In the genomic region with DNA sequence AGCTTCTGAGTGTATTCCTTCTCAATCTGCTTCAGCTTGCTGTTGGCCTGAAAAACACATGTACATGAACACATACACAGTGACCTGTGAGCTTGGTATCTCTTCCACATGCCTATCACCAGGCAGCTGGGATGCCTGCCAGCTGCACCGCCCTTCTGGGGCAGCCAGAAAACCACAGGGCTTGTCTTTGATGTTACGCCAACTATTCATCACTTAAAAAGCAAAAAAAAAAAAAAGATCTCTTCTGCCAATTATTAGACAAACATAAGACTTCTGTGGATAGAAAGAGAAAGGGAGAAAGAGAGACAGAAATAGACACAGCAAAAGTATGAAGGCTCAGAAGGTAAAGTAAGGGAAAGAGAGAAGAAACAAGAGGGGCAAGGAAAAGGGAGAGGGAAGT, we compare ENCODE assay signal across 8 cellular contexts.
DNase-seq lines count a peak whose midpoint lies in the region; ATAC-seq and TF ChIP-seq lines count a peak whose summit lies in the region.
"Had no signal": no experiment of that assay in that cellular context is flagged by ENCODE, and none has a peak within 500 bp of the region (broad histone marks: within the 10 kb centered on the region; RNA-seq: fewer than 3 reads in every experiment).

No MANE protein-coding gene starts in this region.

- H3K27ac Mint-ChIP-seq in glutamatergic neuron (ENCODE audit: unreplicated experiment), result no peak overlapping the region
- H3K27ac Mint-ChIP-seq: activated B cell treated with CpG ODN at 0.5 μM for 24 hours had no signal

- H3K9me2 ChIP-seq in GM23248 (ENCODE audit: insufficient read depth), result no peaks in the 10 kb centered on the region

- peaks cover 15% of the 10 kb centered on the region for H3K4me1 ChIP-seq in GM23248 (ENCODE audit: insufficient read depth)
- peaks cover 9 to 47% (median 12%) of the 10 kb centered on the region in 3 donors for H3K4me1 ChIP-seq in gastroesophageal sphincter

- H3K4me1 Mint-ChIP-seq in activated T-cell treated with anti-CD3 and anti-CD28 coated beads, Interleukin-2, amount 50 U/mL, for 4 hours (ENCODE audit: low read depth), result peaks cover 26% of the 10 kb centered on the region
- H3K4me1 Mint-ChIP-seq in glutamatergic neuron (ENCODE audit: low read depth, unreplicated experiment), result no peaks in the 10 kb centered on the region
- H3K4me1 Mint-ChIP-seq: activated B cell treated with CpG ODN at 0.5 μM for 24 hours had no signal

- TF ChIP-seq CTCF in gastroesophageal sphincter (IDR thresholded peaks at IDR 0.05) (no peak), glutamatergic neuron (IDR thresholded peaks at IDR 0.05; ENCODE audit: partially characterized antibody, unreplicated experiment) (no peak)

- no peaks in the 10 kb centered on the region for H3F3A ChIP-seq in GM23248 (ENCODE audit: insufficient read depth)

- peak overlapping the region; percentile 7 for H3K4me3 Mint-ChIP-seq in activated T-cell treated with anti-CD3 and anti-CD28 coated beads, Interleukin-2, amount 50 U/mL, for 4 hours
- no peak overlapping the region for H3K4me3 Mint-ChIP-seq in glutamatergic neuron (ENCODE audit: unreplicated experiment)
- H3K4me3 Mint-ChIP-seq: activated B cell treated with CpG ODN at 0.5 μM for 24 hours had no signal

- DNase-seq in GM23248 (peak; percentile 91), NCI-H510A treated with DMSO at 0.1 percent for 48 hours (lab: John Stamatoyannopoulos, UW) (peak; percentile 80), glutamatergic neuron (no peak)
- peak; percentile 22 for DNase-seq in activated T-cell treated with anti-CD3 and anti-CD28 coated beads, Interleukin-2, amount 50 U/mL, for 4 hours
- DNase-seq in stimulated activated CD4-positive, alpha-beta T cell treated with anti-CD3 and anti-CD28 coated beads, Interleukin-15, amount 100 ng/mL, for 1 hour (ENCODE audit: low read depth in 1 of 2, low spot score in 1 of 2), result peak; percentile 12
- DNase-seq: activated B cell treated with CpG ODN at 0.5 μM for 24 hours had no signal

- H3K9me3 ChIP-seq in GM23248 (ENCODE audit: low read depth) (no peaks in the 10 kb centered on the region), gastroesophageal sphincter (no peaks in the 10 kb centered on the region)

- no peaks in the 10 kb centered on the region for H4K20me1 ChIP-seq in GM23248 (ENCODE audit: insufficient read depth)

- H3K27me3 ChIP-seq in GM23248 (replicated peaks; ENCODE audit: insufficient read depth), result no peaks in the 10 kb centered on the region
- H3K27me3 ChIP-seq in gastroesophageal sphincter, result no peaks in the 10 kb centered on the region

- peaks cover 2% of the 10 kb centered on the region for H3K27me3 Mint-ChIP-seq in activated T-cell treated with anti-CD3 and anti-CD28 coated beads, Interleukin-2, amount 50 U/mL, for 4 hours (ENCODE audit: low read depth)
- no peaks in the 10 kb centered on the region for H3K27me3 Mint-ChIP-seq in glutamatergic neuron (ENCODE audit: unreplicated experiment)
- H3K27me3 Mint-ChIP-seq: activated B cell treated with CpG ODN at 0.5 μM for 24 hours had no signal

- H3K36me3 ChIP-seq in GM23248 (ENCODE audit: low read depth) (no peaks in the 10 kb centered on the region), gastroesophageal sphincter (no peaks in the 10 kb centered on the region)

- H3K27ac ChIP-seq in GM23248 (no peak overlapping the region), gastroesophageal sphincter (peak overlapping the region in 3 of 4 donors; percentile 40 to 61 (median 50))

- H3K9ac ChIP-seq in GM23248, result no peak overlapping the region

- no peaks in the 10 kb centered on the region for H3K9me3 Mint-ChIP-seq in activated T-cell treated with anti-CD3 and anti-CD28 coated beads, Interleukin-2, amount 50 U/mL, for 4 hours
- H3K9me3 Mint-ChIP-seq in glutamatergic neuron (ENCODE audit: unreplicated experiment), result no peaks in the 10 kb centered on the region
- H3K9me3 Mint-ChIP-seq: activated B cell treated with CpG ODN at 0.5 μM for 24 hours had no signal

- ATAC-seq in activated T-cell treated with anti-CD3 and anti-CD28 coated beads, Interleukin-2, amount 50 U/mL, for 4 hours, result peak; percentile 67 to 89
- ATAC-seq in gastroesophageal sphincter (peak; percentile 71), HG02885 (IDR thresholded peaks at IDR 0.05; ENCODE audit: poor library complexity, unreplicated experiment) (no peak)

- peak overlapping the region; percentile 36 for H3K4me2 ChIP-seq in GM23248 (ENCODE audit: unreplicated experiment)

- H3K79me2 ChIP-seq in GM23248 (ENCODE audit: insufficient read depth), result no peaks in the 10 kb centered on the region

- H2AFZ ChIP-seq in GM23248, result no peak overlapping the region

- no peak for TF ChIP-seq EP300 in gastroesophageal sphincter (IDR thresholded peaks at IDR 0.05)

- 0 to 1% methylated on average over 2 of the region's 2 CpGs for WGBS in GM23248 (ENCODE audit: low coverage in 1 of 2, low lambda C conversion rate in 2 of 2, missing lambda C conversion rate in 2 of 2), 2 experiments
- 14 to 45% methylated on average over 2 of the region's 2 CpGs for WGBS in gastroesophageal sphincter (ENCODE audit: low coverage in 1 of 2), 2 donors

- H3K4me3 ChIP-seq in GM23248 (no peak overlapping the region), gastroesophageal sphincter (no peak overlapping the region)

- no peak for TF ChIP-seq POLR2A in gastroesophageal sphincter (IDR thresholded peaks at IDR 0.05)

- in situ Hi-C loops in GM23248 (cut with MboI), result no loop called here

- no peaks in the 10 kb centered on the region for H3K36me3 Mint-ChIP-seq in activated T-cell treated with anti-CD3 and anti-CD28 coated beads, Interleukin-2, amount 50 U/mL, for 4 hours (ENCODE audit: insufficient read depth)
- H3K36me3 Mint-ChIP-seq in glutamatergic neuron (ENCODE audit: unreplicated experiment), result no peaks in the 10 kb centered on the region
